8 cellular contexts compared by ENCODE assay signal in the genomic region with DNA sequence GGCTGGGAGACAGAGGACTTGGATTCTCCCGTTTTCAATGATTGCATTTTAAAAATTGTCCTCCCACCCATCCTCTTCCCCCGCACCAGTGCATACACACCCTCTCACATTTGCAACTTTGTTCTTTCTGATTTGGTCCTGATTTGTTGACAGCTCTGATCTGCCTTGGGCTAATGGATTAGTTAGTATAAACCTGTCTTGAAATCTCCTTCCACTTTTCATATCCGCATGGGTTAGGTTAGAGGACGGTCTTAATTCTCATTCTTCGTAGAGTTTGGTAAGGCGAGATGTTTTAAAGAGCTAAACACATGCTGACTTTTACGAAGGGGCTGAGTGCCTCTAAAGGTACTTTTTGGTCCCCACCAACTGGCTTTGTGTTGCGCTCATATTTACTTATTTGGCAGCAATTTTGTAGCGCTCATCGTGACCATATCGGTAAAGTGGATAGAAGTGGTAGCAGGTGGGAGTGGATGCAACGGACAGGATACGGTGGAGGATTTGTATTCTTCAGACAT. TPM values are rescaled to one million over a fixed set of nuclear protein-coding genes. Genes with fewer than 3 reads are reported as not detected.
A peak's percentile ranks its signal among the peaks of the same experiment; 100 is the strongest.
DNase-seq lines count a peak whose midpoint lies in the region; ATAC-seq and TF ChIP-seq lines count a peak whose summit lies in the region.

No MANE protein-coding gene starts in this region.

- no peak for TF ChIP-seq POLR2A in stomach (IDR thresholded peaks at IDR 0.05)

- no peaks in the 10 kb centered on the region for H3K27me3 ChIP-seq in Panc1 (ENCODE audit: control insufficient read depth, insufficient read depth, low read length)
- no peaks in the 10 kb centered on the region for H3K27me3 ChIP-seq in stomach

- CTCF ChIA-PET in Panc1 (lab: Charles Lee) (no interaction called here), MCF 10A (lab: Yijun Ruan, JAX) (interaction anchor here (0.7 to 2.0 kb wide), 8 partner anchors 50 to 498 kb away, joined by 3 to 8 read pairs (median 5); no protein-coding TSS in a partner anchor)

- WGBS in stomach, 5 donors: 0 to 4% (median 1%) methylated on average over 13 of the region's 13 CpGs

- no peaks in the 10 kb centered on the region for H3K27me3 Mint-ChIP-seq in MCF 10A (ENCODE audit: insufficient read depth, unreplicated experiment)

- POLR2A ChIA-PET in Panc1 (lab: Charles Lee): interaction anchor here (0.8 kb wide), 1 partner anchor 236 kb away, joined by 3 read pairs; no protein-coding TSS in a partner anchor
- POLR2A ChIA-PET in MCF 10A (lab: Yijun Ruan, JAX): interaction anchor here (0.6 to 5.1 kb wide), 24 partner anchors 67 to 654 kb away, joined by 3 to 69 read pairs (median 4); partner anchors contain the start of genes AGR2 and ANKMY2

- H3K4me3 ChIP-seq in Panc1 (ENCODE audit: low read depth in 2 of 2, low read length in 2 of 2): peak overlapping the region; percentile 64 to 93
- peak overlapping the region; percentile 63 to 95 (median 92) for H3K4me3 ChIP-seq in stomach

- BruUV-seq in Panc1 (replicated peaks; lab: Mats Ljungman, UMichigan) (no TSS peak), MCF 10A (replicated peaks; lab: Mats Ljungman, UMichigan) (TSS peak; percentile 39)

- ATAC-seq in HG02943 (IDR thresholded peaks at IDR 0.05; ENCODE audit: low read depth, unreplicated experiment) (peak; percentile 8), Panc1 (peak; percentile 23), left colon (peak; percentile 17)

- H3K4me1 ChIP-seq in Panc1 (ENCODE audit: control insufficient read depth, insufficient read depth, low read length) (peaks cover 32% of the 10 kb centered on the region), stomach (peaks cover 6 to 45% (median 22%) of the 10 kb centered on the region in 4 donors)

- peaks cover 6% of the 10 kb centered on the region for H3K36me3 Mint-ChIP-seq in MCF 10A (ENCODE audit: insufficient read depth, unreplicated experiment)

- H3K27ac ChIP-seq in Panc1 (ENCODE audit: low read length) (peak overlapping the region; percentile 81), stomach (peak overlapping the region; percentile 93 to 99 (median 97))

- H3K27ac Mint-ChIP-seq in MCF 10A (ENCODE audit: low read depth, unreplicated experiment): peak overlapping the region; percentile 78

- intact Hi-C loops in Panc1 (cut with micrococcal nuclease; ENCODE audit: unreplicated experiment) (no loop called here), MCF 10A (cut with micrococcal nuclease) (loop anchor here (1.0 to 2.0 kb wide), 5 partner anchors 65 to 408 kb away; no protein-coding TSS in a partner anchor), left colon (cut with DNase I, micrococcal nuclease) (no loop called here), stomach (cut with DNase I; ENCODE audit: low total_unique reads) (loop anchor here (10.0 kb wide), 1 partner anchor 315 kb away; no protein-coding TSS in a partner anchor)

- no peak for TF ChIP-seq CTCF in Panc1 (IDR thresholded peaks at IDR 0.05)
- TF ChIP-seq CTCF in MCF 10A (IDR thresholded peaks at IDR 0.05; ENCODE audit: unreplicated experiment): no peak
- no peak for TF ChIP-seq CTCF in stomach (IDR thresholded peaks at IDR 0.05)

- no peaks in the 10 kb centered on the region for H3K36me3 ChIP-seq in Panc1 (ENCODE audit: control insufficient read depth, insufficient read depth, low read length)
- H3K36me3 ChIP-seq in stomach: no peaks in the 10 kb centered on the region

- peaks cover 27% of the 10 kb centered on the region for H3K4me1 Mint-ChIP-seq in MCF 10A (ENCODE audit: insufficient read depth, unreplicated experiment)

- no peak for TF ChIP-seq EP300 in stomach (IDR thresholded peaks at IDR 0.05)

- peaks cover 7% of the 10 kb centered on the region for H3K9me3 Mint-ChIP-seq in MCF 10A (ENCODE audit: unreplicated experiment)

- peak overlapping the region; percentile 88 for H3K4me3 Mint-ChIP-seq in MCF 10A (ENCODE audit: unreplicated experiment)

- peak; percentile 15 for DNase-seq in NCI-H2171 treated with DMSO at 0.1 percent for 48 hours (lab: John Stamatoyannopoulos, UW)
- no peak for DNase-seq in NCI-H2171 (lab: John Stamatoyannopoulos, UW)
- no peak for DNase-seq in Panc1 (ENCODE audit: low read depth, low spot score)
- peak; percentile 47 for DNase-seq in MCF 10A (ENCODE audit: unreplicated experiment)
- peak in 1 of 2 donors; percentile 14 for DNase-seq in left colon
- no peak for DNase-seq in stomach
- no peak for DNase-seq in GM19240 (ENCODE audit: insufficient read length, low spot score)

- in situ Hi-C loops in Panc1 (cut with HindIII; ENCODE audit: low pct_unique_long_range_greater_than_20kb, low sequenced_read_pairs): no loop called here

- H3K9me3 ChIP-seq in Panc1 (ENCODE audit: control insufficient read depth, insufficient read depth, low read depth, low read length) (no peaks in the 10 kb centered on the region), stomach (no peaks in the 10 kb centered on the region)

RNA-seq across cellular contexts. Expression of gene AHR, which starts 1.1 kb away (rescaled TPM):
- 36.6 TPM for total RNA-seq in Panc1 (2021; ENCODE audit: unreplicated experiment)
- polyA plus RNA-seq in Panc1 (2012; ENCODE audit: insufficient read length): 9.1 TPM
- 99.1 and 100 TPM in 2 replicates for total RNA-seq in MCF 10A (2022)
- total RNA-seq in left colon: 10 to 100 TPM; 33.0 to 38.4 TPM
- total RNA-seq in stomach: 100 to 1,000 TPM in 1 of 5 donors, 10 to 100 TPM in 4; 34.8 to 136 (median 81.2) TPM
- polyA plus RNA-seq in stomach: 10 to 100 TPM in 2 of 3 donors, 1 to 10 TPM in 1; 8.7 to 28.9 (median 13.0) TPM

Comparison
In these comparisons a context has a peak if more than half of its experiments do, and no peak if none do; other contexts are left out.
1. DNase-seq: peak in NCI-H2171 treated with DMSO at 0.1 percent for 48 hours (single experiment) and MCF 10A (single experiment); none in NCI-H2171 (single experiment), Panc1 (single experiment), stomach (single experiment) and GM19240 (single experiment).
2. intact Hi-C loops: an anchor here in MCF 10A (1.0 to 2.0 kb wide) and stomach (10.0 kb wide); none called in Panc1 and left colon.
3. Peak in every context shown above with its lines, with median percentiles within 50 percentile points of each other: ATAC-seq.